Comparison of ENCODE assay signal across 12 cellular contexts in genomic region chr19:46069841-46070341, GRCh38. TPM values are rescaled to one million over a fixed set of nuclear protein-coding genes. Genes with fewer than 3 reads are reported as not detected.
DNase-seq lines count a peak whose midpoint lies in the region; ATAC-seq, FAIRE-seq and TF ChIP-seq lines count a peak whose summit lies in the region.
"Had no signal": no experiment of that assay in that cellular context is flagged by ENCODE, and none has a peak within 500 bp of the region (broad histone marks: within the 10 kb centered on the region; RNA-seq: fewer than 3 reads in every experiment).

No MANE protein-coding gene starts in this region.

- no peaks in the 10 kb centered on the region for H3K36me3 ChIP-seq in esophagus squamous epithelium

- WGBS in esophagus squamous epithelium, 2 donors: 24 to 27% methylated on average over 6 of the region's 6 CpGs

- TF ChIP-seq CTCF in RWPE1 (conservative IDR thresholded peaks at IDR 0.05; ENCODE audit: low read depth): no peak
- TF ChIP-seq CTCF in esophagus squamous epithelium (IDR thresholded peaks at IDR 0.05): no peak
- no peak for TF ChIP-seq CTCF in coronary artery (IDR thresholded peaks at IDR 0.05)

- H3K4me1 ChIP-seq in esophagus squamous epithelium: peaks cover 0 to 48% (median 9%) of the 10 kb centered on the region in 3 donors

- ATAC-seq in HG02938 (IDR thresholded peaks at IDR 0.05; ENCODE audit: unreplicated experiment): no peak

- H3K27me3 ChIP-seq in esophagus squamous epithelium: peaks cover 0 to 78% (median 0%) of the 10 kb centered on the region in 4 donors

- no peaks in the 10 kb centered on the region for H3K9me3 ChIP-seq in esophagus squamous epithelium

- DNase-seq in H4 (ENCODE audit: low spot score): peak; percentile 37
- DNase-seq in RWPE1 (ENCODE audit: low spot score): peak; percentile 81
- DNase-seq in esophagus squamous epithelium (lab: John Stamatoyannopoulos, UW): no peak
- DNase-seq in pulmonary artery endothelial cell (ENCODE audit: low read depth, low spot score): peak; percentile 86
- no peak for DNase-seq in activated CD4-positive, CD25-positive, alpha-beta regulatory T cell (lab: John Stamatoyannopoulos, UW)
- no peak for DNase-seq in coronary artery (ENCODE audit: low spot score)
- DNase-seq in HTR-8/SVneo (ENCODE audit: insufficient read length, low spot score): no peak
- DNase-seq: activated naive CD8-positive, alpha-beta T cell treated with anti-CD3 and anti-CD28 coated beads for 36 hours; effector CD8-positive, alpha-beta T cell; NCI-H1694 treated with DMSO at 0.1 percent for 48 hours had no signal

- CTCF ChIA-PET in RWPE1 (lab: Yijun Ruan, JAX): interaction anchor here (0.5 to 1.1 kb wide), 7 partner anchors 41 to 1155 kb away, joined by 3 to 7 read pairs (median 3); no protein-coding TSS in a partner anchor

- no peak for TF ChIP-seq POLR2A in esophagus squamous epithelium (IDR thresholded peaks at IDR 0.05)

- intact Hi-C loops in esophagus squamous epithelium (cut with DNase I): no loop called here

- H3K27ac ChIP-seq in RWPE1 (no peak overlapping the region), esophagus squamous epithelium (peak overlapping the region in 3 of 4 donors; percentile 9 to 70 (median 9)), coronary artery (no peak overlapping the region)

- H3K4me3 ChIP-seq in esophagus squamous epithelium: no peak overlapping the region
- no peak overlapping the region for H3K4me3 ChIP-seq in coronary artery

- no peak for FAIRE-seq in HTR-8/SVneo (lab: Jason Lieb, UNC)

- POLR2A ChIA-PET in RWPE1 (lab: Yijun Ruan, JAX; ENCODE audit: low non-redundant PET): interaction anchor here (0.6 kb wide), 1 partner anchor 360 kb away, joined by 5 read pairs; no protein-coding TSS in a partner anchor

RNA-seq across cellular contexts. Expression of gene IGFL4, which starts 29.1 kb away (rescaled TPM):
- not detected in 2 replicates for total RNA-seq in H4 (2014; rRNA removed; shearing (Covaris generic))
- total RNA-seq in esophagus squamous epithelium: not detected
- total RNA-seq in pulmonary artery endothelial cell: 0.07 TPM in 1 of 2 replicates, not detected in the other
- total RNA-seq: activated CD8-positive, alpha-beta memory T cell treated with anti-CD3 and anti-CD28 coated beads for 36 hours; activated naive CD8-positive, alpha-beta T cell treated with anti-CD3 and anti-CD28 coated beads for 36 hours had no signal

RNA-seq across cellular contexts. Expression of gene PGLYRP1, which starts 47.0 kb away (rescaled TPM):
- total RNA-seq in H4 (2014; rRNA removed; shearing (Covaris generic)): not detected in 2 replicates
- total RNA-seq in esophagus squamous epithelium: not detected
- total RNA-seq in pulmonary artery endothelial cell: not detected in 2 replicates
- total RNA-seq: activated CD8-positive, alpha-beta memory T cell treated with anti-CD3 and anti-CD28 coated beads for 36 hours; activated naive CD8-positive, alpha-beta T cell treated with anti-CD3 and anti-CD28 coated beads for 36 hours had no signal

RNA-seq across cellular contexts. Expression of gene IGFL3, which starts 54.6 kb away (rescaled TPM):
- total RNA-seq in H4 (2014; rRNA removed; shearing (Covaris generic)): 3.3 TPM in 1 of 2 replicates, not detected in the other
- not detected for total RNA-seq in esophagus squamous epithelium
- not detected in 2 replicates for total RNA-seq in pulmonary artery endothelial cell
- total RNA-seq: activated CD8-positive, alpha-beta memory T cell treated with anti-CD3 and anti-CD28 coated beads for 36 hours; activated naive CD8-positive, alpha-beta T cell treated with anti-CD3 and anti-CD28 coated beads for 36 hours had no signal

Comparison
In these comparisons a context has a peak if more than half of its experiments do, and no peak if none do; other contexts are left out.
1. DNase-seq: peak in H4 (single experiment), RWPE1 (single experiment) and pulmonary artery endothelial cell (single experiment); none in esophagus squamous epithelium (single experiment), activated CD4-positive, CD25-positive, alpha-beta regulatory T cell (0 of 4), coronary artery (single experiment) and HTR-8/SVneo (single experiment).
2. H3K27ac ChIP-seq: peak in esophagus squamous epithelium (3 of 4); none in RWPE1 (single experiment) and coronary artery (0 of 2).